ENCODE assay signal across 3 cellular contexts in genomic region chr2:117195381-117195780, GRCh38.
"Had no signal": no experiment of that assay in that cellular context is flagged by ENCODE, and none has a peak within 500 bp of the region (broad histone marks: within the 10 kb centered on the region; RNA-seq: fewer than 3 reads in every experiment).

No MANE protein-coding gene starts in this region.

- H3K4me3 ChIP-seq: GM12878 had no signal

- ATAC-seq: GM12878 had no signal

- DNase-seq: GDM1, GF-D8 had no signal
